Comparison of ENCODE assay signal across 9 cellular contexts in genomic region chr12:53211476-53212381, GRCh38. TPM values are rescaled to one million over a fixed set of nuclear protein-coding genes. Genes with fewer than 3 reads are reported as not detected.
A peak's percentile ranks its signal among the peaks of the same experiment; 100 is the strongest.
DNase-seq lines count a peak whose midpoint lies in the region; ATAC-seq and TF ChIP-seq lines count a peak whose summit lies in the region.
"Had no signal": no experiment of that assay in that cellular context is flagged by ENCODE, and none has a peak within 500 bp of the region (broad histone marks: within the 10 kb centered on the region; RNA-seq: fewer than 3 reads in every experiment).

No MANE protein-coding gene starts in this region.

- H4K20me1 ChIP-seq in OCI-LY7 (ENCODE audit: insufficient read depth, low read length): no peaks in the 10 kb centered on the region

- H3K79me2 ChIP-seq in OCI-LY7 (ENCODE audit: insufficient read depth, low read depth, low read length): peaks cover 10% of the 10 kb centered on the region; the same call in 1 of the 2 replicates

- H3K9me2 ChIP-seq in OCI-LY7 (ENCODE audit: insufficient read depth, low read length): no peaks in the 10 kb centered on the region

- H3K27me3 Mint-ChIP-seq in Calu3 (ENCODE audit: unreplicated experiment): no peaks in the 10 kb centered on the region

- no peak overlapping the region for H2AFZ ChIP-seq in OCI-LY7 (ENCODE audit: low read length)

- peak; percentile 60 for TF ChIP-seq CTCF in 22Rv1 (IDR thresholded peaks at IDR 0.05)
- peak; percentile 41 for TF ChIP-seq CTCF in Calu3 (IDR thresholded peaks at IDR 0.05; ENCODE audit: unreplicated experiment)
- TF ChIP-seq CTCF in OCI-LY7 (conservative IDR thresholded peaks at IDR 0.05; ENCODE audit: low read length): peak; percentile 86
- TF ChIP-seq CTCF in epithelial cell of proximal tubule (conservative IDR thresholded peaks at IDR 0.05; ENCODE audit: low read depth, low read length): peak; percentile 55

- peaks cover 18% of the 10 kb centered on the region for H3K4me1 Mint-ChIP-seq in Calu3 (ENCODE audit: low read depth, unreplicated experiment)

- POLR2A ChIA-PET in OCI-LY7 (lab: Charles Lee): interaction anchor here (0.6 to 6.2 kb wide), 8 partner anchors 8 to 112 kb away, joined by 3 to 41 read pairs (median 4); partner anchors contain the start of genes AAAS, CSAD, ESPL1 and PFDN5

- H3K36me3 Mint-ChIP-seq in Calu3 (ENCODE audit: insufficient read depth, unreplicated experiment): peaks cover 31% of the 10 kb centered on the region

- H3K27ac ChIP-seq in 22Rv1 (no peak overlapping the region), OCI-LY7 (ENCODE audit: low read depth, low read length, poor library complexity, severe bottlenecking) (peak overlapping the region; percentile 19)
- H3K27ac ChIP-seq: epithelial cell of prostate had no signal

- H3K27ac Mint-ChIP-seq in Calu3 (ENCODE audit: unreplicated experiment): no peak overlapping the region

- DNase-seq in Calu3: no peak
- DNase-seq in OCI-LY7 (ENCODE audit: low spot score): peak; percentile 65
- no peak for DNase-seq in epithelial cell of proximal tubule (ENCODE audit: low read depth)
- no peak for DNase-seq in NOMO-1 (lab: John Stamatoyannopoulos, UW; ENCODE audit: unreplicated experiment in 2 of 2)
- no peak for DNase-seq in SKM-1 (lab: John Stamatoyannopoulos, UW; ENCODE audit: unreplicated experiment)
- DNase-seq in HPDE6-E6E7 (ENCODE audit: extremely low spot score): no peak

- no peak overlapping the region for H3K4me3 Mint-ChIP-seq in Calu3 (ENCODE audit: low read depth, unreplicated experiment)

- H3K4me1 ChIP-seq in OCI-LY7 (ENCODE audit: insufficient read depth, low read length, poor library complexity, severe bottlenecking): peaks cover 84% of the 10 kb centered on the region

- ATAC-seq in HG03045 (IDR thresholded peaks at IDR 0.05; ENCODE audit: unreplicated experiment): no peak

- no peaks in the 10 kb centered on the region for H3K9me3 ChIP-seq in OCI-LY7 (ENCODE audit: low read length)

- no peak overlapping the region for H3K4me2 ChIP-seq in OCI-LY7 (ENCODE audit: low read length)

- intact Hi-C loops in Calu3 (cut with micrococcal nuclease; ENCODE audit: unreplicated experiment) (loop anchor here (5.0 kb wide), 2 partner anchors 41 to 56 kb away; partner anchors contain the start of gene ESPL1), OCI-LY7 (cut with micrococcal nuclease; ENCODE audit: unreplicated experiment) (loop anchor here (2.0 kb wide), 2 partner anchors 39 to 109 kb away; partner anchors contain the start of gene AAAS)

- CTCF ChIA-PET in Calu3 (lab: Charles Lee) (interaction anchor here (0.6 to 1.6 kb wide), 6 partner anchors 10 to 109 kb away, joined by 3 to 5 read pairs (median 3); partner anchors contain the start of gene ESPL1), OCI-LY7 (lab: Charles Lee; ENCODE audit: unreplicated experiment) (interaction anchor here (0.6 to 6.0 kb wide), 11 partner anchors 10 to 335 kb away, joined by 3 to 80 read pairs (median 3); partner anchors contain the start of genes AAAS and ESPL1)

- H3K9me3 Mint-ChIP-seq in Calu3 (ENCODE audit: low read depth, unreplicated experiment): no peaks in the 10 kb centered on the region

- peaks cover 9% of the 10 kb centered on the region; the same call in 1 of the 2 replicates for H3K36me3 ChIP-seq in OCI-LY7 (ENCODE audit: insufficient read depth, low read length)

- BruUV-seq in Calu3 (replicated peaks; lab: Mats Ljungman, UMichigan) (no TSS peak), OCI-LY7 (replicated peaks; lab: Mats Ljungman, UMichigan) (no TSS peak)

- no peak overlapping the region for H3K4me3 ChIP-seq in OCI-LY7 (ENCODE audit: low read depth, low read length, poor library complexity, severe bottlenecking)
- H3K4me3 ChIP-seq in epithelial cell of proximal tubule (ENCODE audit: low read depth, low read length): no peak overlapping the region

RNA-seq across cellular contexts. Expression of gene ITGB7, which starts 4.7 kb away (rescaled TPM):
- total RNA-seq in Calu3 (2022) (4.3 and 5.0 TPM in 2 replicates), OCI-LY7 (2022) (153 and 207 TPM in 2 replicates), epithelial cell of proximal tubule (0.46 and 3.3 TPM in 2 replicates)
- total RNA-seq in OCI-LY7 (2014; rRNA removed; shearing (Covaris generic)): 48.6 and 51.7 TPM in 2 replicates

RNA-seq across cellular contexts. Expression of gene RARG, which starts 20.3 kb away (rescaled TPM):
- 36.7 and 43.0 TPM in 2 replicates for total RNA-seq in Calu3 (2022)
- total RNA-seq in OCI-LY7 (2014; rRNA removed; shearing (Covaris generic)): 1.4 and 7.0 TPM in 2 replicates
- 5.1 and 8.4 TPM in 2 replicates for total RNA-seq in OCI-LY7 (2022)
- total RNA-seq in epithelial cell of proximal tubule: 4.2 and 6.1 TPM in 2 replicates

RNA-seq across cellular contexts. Expression of gene CSAD, which starts 31.0 kb away (rescaled TPM):
- 12.2 and 24.0 TPM in 2 replicates for total RNA-seq in Calu3 (2022)
- 18.9 and 25.8 TPM in 2 replicates for total RNA-seq in OCI-LY7 (2014; rRNA removed; shearing (Covaris generic))
- 26.9 and 32.0 TPM in 2 replicates for total RNA-seq in OCI-LY7 (2022)
- total RNA-seq in epithelial cell of proximal tubule: 1.6 and 10.4 TPM in 2 replicates

RNA-seq across cellular contexts. Expression of gene ZNF740, which starts 31.2 kb away (rescaled TPM):
- 30.3 and 32.7 TPM in 2 replicates for total RNA-seq in Calu3 (2022)
- 26.1 and 31.6 TPM in 2 replicates for total RNA-seq in OCI-LY7 (2014; rRNA removed; shearing (Covaris generic))
- 58.2 and 66.5 TPM in 2 replicates for total RNA-seq in OCI-LY7 (2022)
- total RNA-seq in epithelial cell of proximal tubule: 5.5 and 7.0 TPM in 2 replicates

RNA-seq across cellular contexts. Expression of gene ESPL1, which starts 56.4 kb away (rescaled TPM):
- 24.3 and 31.1 TPM in 2 replicates for total RNA-seq in Calu3 (2022)
- 77.4 and 78.2 TPM in 2 replicates for total RNA-seq in OCI-LY7 (2014; rRNA removed; shearing (Covaris generic))
- total RNA-seq in OCI-LY7 (2022): 121 and 137 TPM in 2 replicates
- total RNA-seq in epithelial cell of proximal tubule: 32.0 and 40.1 TPM in 2 replicates
